Comparison of ENCODE assay signal across 9 cellular contexts in genomic region chr19:47095707-47096704, GRCh38. TPM values are rescaled to one million over a fixed set of nuclear protein-coding genes. Genes with fewer than 3 reads are reported as not detected.
DNase-seq lines count a peak whose midpoint lies in the region; ATAC-seq and TF ChIP-seq lines count a peak whose summit lies in the region.
"Had no signal": no experiment of that assay in that cellular context is flagged by ENCODE, and none has a peak within 500 bp of the region (broad histone marks: within the 10 kb centered on the region; RNA-seq: fewer than 3 reads in every experiment).

No MANE protein-coding gene starts in this region.

- TF ChIP-seq POLR2A in NB4 (IDR thresholded peaks at IDR 0.05; ENCODE audit: extremely low read depth, insufficient read length) (no peak), breast epithelium (IDR thresholded peaks at IDR 0.05) (peak; percentile 23)

- no peaks in the 10 kb centered on the region for H3K9me3 ChIP-seq in breast epithelium
- no peaks in the 10 kb centered on the region for H3K9me3 ChIP-seq in mucosa of descending colon
- no peaks in the 10 kb centered on the region for H3K9me3 ChIP-seq in OCI-LY7 (ENCODE audit: low read length)

- H3K4me3 ChIP-seq in NB4 (ENCODE audit: low read depth, low read length) (no peak overlapping the region), breast epithelium (peak overlapping the region in 2 of 3 donors; percentile 3 to 42), mucosa of descending colon (no peak overlapping the region), OCI-LY7 (ENCODE audit: low read depth, low read length, poor library complexity, severe bottlenecking) (no peak overlapping the region)

- H3K9me2 ChIP-seq in OCI-LY7 (ENCODE audit: insufficient read depth, low read length) = no peaks in the 10 kb centered on the region

- no TSS peak for BruUV-seq in OCI-LY7 (replicated peaks; lab: Mats Ljungman, UMichigan)

- POLR2A ChIA-PET in OCI-LY7 (lab: Charles Lee) = no interaction called here

- H3K36me3 ChIP-seq in breast epithelium (no peaks in the 10 kb centered on the region), mucosa of descending colon (ENCODE audit: low read depth) (no peaks in the 10 kb centered on the region), OCI-LY7 (ENCODE audit: insufficient read depth, low read length) (peaks cover 85% of the 10 kb centered on the region)

- intact Hi-C loops in breast epithelium (cut with DNase I; ENCODE audit: low total_unique reads) = no loop called here
- intact Hi-C loops in mucosa of descending colon (cut with DNase I, micrococcal nuclease) = no loop called here
- intact Hi-C loops in OCI-LY7 (cut with micrococcal nuclease; ENCODE audit: unreplicated experiment) = no loop called here

- TF ChIP-seq CTCF in NB4 (IDR thresholded peaks at IDR 0.05; ENCODE audit: low read depth, low read length) = no peak
- TF ChIP-seq CTCF in breast epithelium (IDR thresholded peaks at IDR 0.05) = no peak
- no peak for TF ChIP-seq CTCF in mucosa of descending colon (IDR thresholded peaks at IDR 0.05)
- no peak for TF ChIP-seq CTCF in OCI-LY7 (conservative IDR thresholded peaks at IDR 0.05; ENCODE audit: low read length)
- TF ChIP-seq CTCF in omental fat pad (IDR thresholded peaks at IDR 0.05) = no peak

- peak; percentile 73 for DNase-seq in A172 (ENCODE audit: low spot score)
- peak; percentile 76 for DNase-seq in NB4 (ENCODE audit: low read depth)
- peak; percentile 95 to 98 for DNase-seq in breast epithelium (ENCODE audit: low spot score in 2 of 2)
- peak; percentile 96 to 98 (median 96) for DNase-seq in mucosa of descending colon
- DNase-seq in OCI-LY7 (ENCODE audit: low spot score) = no peak
- no peak for DNase-seq in omental fat pad (ENCODE audit: low spot score)
- DNase-seq in HUDEP-2 (lab: John Stamatoyannopoulos, UW; ENCODE audit: unreplicated experiment in 76 of 76) = no peak
- no peak for DNase-seq in EL

- peaks cover 61% of the 10 kb centered on the region for H3K79me2 ChIP-seq in OCI-LY7 (ENCODE audit: insufficient read depth, low read depth, low read length)

- H3K4me2 ChIP-seq in OCI-LY7 (ENCODE audit: low read length) = no peak overlapping the region

- no peak overlapping the region for H2AFZ ChIP-seq in OCI-LY7 (ENCODE audit: low read length)

- H4K20me1 ChIP-seq in OCI-LY7 (ENCODE audit: insufficient read depth, low read length) = no peaks in the 10 kb centered on the region

- H3K27me3 ChIP-seq in breast epithelium = no peaks in the 10 kb centered on the region

- H3K4me1 ChIP-seq in breast epithelium (peaks cover 6 to 37% of the 10 kb centered on the region in 2 donors), mucosa of descending colon (ENCODE audit: low read depth) (peaks cover 49% of the 10 kb centered on the region), OCI-LY7 (ENCODE audit: insufficient read depth, low read length, poor library complexity, severe bottlenecking) (no peaks in the 10 kb centered on the region)

- H3K27ac ChIP-seq in breast epithelium (peak overlapping the region; percentile 96 to 98), OCI-LY7 (ENCODE audit: low read depth, low read length, poor library complexity, severe bottlenecking) (no peak overlapping the region)

- ATAC-seq in mucosa of descending colon = peak; percentile 91
- no peak for ATAC-seq in omental fat pad (ENCODE audit: low FRiP score)
- ATAC-seq: Panc1 had no signal

- CTCF ChIA-PET in OCI-LY7 (lab: Charles Lee; ENCODE audit: unreplicated experiment) = no interaction called here

RNA-seq across cellular contexts. Expression of gene ZC3H4, which starts 17.6 kb away (rescaled TPM):
- 10.1 and 13.1 TPM in 2 replicates for total RNA-seq in A172 (2014; rRNA removed; shearing (Covaris generic))
- 10 to 100 TPM; 17.7 to 23.4 (median 19.5) TPM for total RNA-seq in breast epithelium
- total RNA-seq in mucosa of descending colon = 10 to 100 TPM; 44.4 to 53.4 (median 52.8) TPM
- total RNA-seq in OCI-LY7 (2014; rRNA removed; shearing (Covaris generic)) = 16.6 and 23.0 TPM in 2 replicates
- 76.8 and 80.9 TPM in 2 replicates for total RNA-seq in OCI-LY7 (2022)
- 10 to 100 TPM; 13.1 to 20.9 (median 18.0) TPM for total RNA-seq in omental fat pad

RNA-seq across cellular contexts. Expression of gene SAE1, which starts 34.6 kb away (rescaled TPM):
- 179 and 185 TPM in 2 replicates for total RNA-seq in A172 (2014; rRNA removed; shearing (Covaris generic))
- total RNA-seq in breast epithelium = 10 to 100 TPM; 44.6 to 61.4 (median 55.7) TPM
- 100 to 1,000 TPM in 1 of 3 donors, 10 to 100 TPM in 2; 41.7 to 133 (median 66.4) TPM for total RNA-seq in mucosa of descending colon
- 165 and 185 TPM in 2 replicates for total RNA-seq in OCI-LY7 (2014; rRNA removed; shearing (Covaris generic))
- total RNA-seq in OCI-LY7 (2022) = 144 and 150 TPM in 2 replicates
- 10 to 100 TPM; 36.5 to 50.7 (median 49.2) TPM for total RNA-seq in omental fat pad

RNA-seq across cellular contexts. Expression of gene TMEM160, which starts 47.6 kb away (rescaled TPM):
- 36.3 and 45.9 TPM in 2 replicates for total RNA-seq in A172 (2014; rRNA removed; shearing (Covaris generic))
- total RNA-seq in breast epithelium (10 to 100 TPM; 31.1 to 45.7 (median 39.2) TPM), mucosa of descending colon (10 to 100 TPM; 23.8 to 32.8 (median 25.9) TPM), OCI-LY7 (2022) (42.5 and 44.8 TPM in 2 replicates), omental fat pad (10 to 100 TPM; 17.5 to 35.0 (median 22.8) TPM)
- total RNA-seq in OCI-LY7 (2014; rRNA removed; shearing (Covaris generic)) = 82.3 and 105 TPM in 2 replicates

Comparison
In these comparisons a context has a peak if more than half of its experiments do, and no peak if none do; other contexts are left out.
1. DNase-seq: peak in A172 (single experiment), NB4 (single experiment), breast epithelium (2 of 2) and mucosa of descending colon (3 of 3); none in OCI-LY7 (single experiment), omental fat pad (single experiment), HUDEP-2 (0 of 76) and EL (single experiment).
2. H3K4me3 ChIP-seq: peak in breast epithelium (2 of 3); none in NB4 (single experiment), mucosa of descending colon (single experiment) and OCI-LY7 (single experiment).